Comparison of ENCODE assay signal across 9 cellular contexts in genomic region chr4:98203406-98204235, GRCh38. TPM values are rescaled to one million over a fixed set of nuclear protein-coding genes. Genes with fewer than 3 reads are reported as not detected.
DNase-seq lines count a peak whose midpoint lies in the region; ATAC-seq, FAIRE-seq and TF ChIP-seq lines count a peak whose summit lies in the region.
"Had no signal": no experiment of that assay in that cellular context is flagged by ENCODE, and none has a peak within 500 bp of the region (broad histone marks: within the 10 kb centered on the region; RNA-seq: fewer than 3 reads in every experiment).

No MANE protein-coding gene starts in this region.

- no peak for TF ChIP-seq CTCF in activated B cell treated with CpG ODN at 0.5 μM for 24 hours (IDR thresholded peaks at IDR 0.05)
- no peak for TF ChIP-seq CTCF in HepG2 (CRISPR knock-in tag; IDR thresholded peaks at IDR 0.05)

- H3K9me3 Mint-ChIP-seq in activated B cell treated with CpG ODN at 0.5 μM for 24 hours, result peaks cover 8% of the 10 kb centered on the region

- no peaks in the 10 kb centered on the region for H3K79me2 ChIP-seq in HepG2 (ENCODE audit: insufficient read depth, low read length)

- TF ChIP-seq EP300 in HepG2 (IDR thresholded peaks at IDR 0.05; ENCODE audit: low read depth in 2 of 2, low read length in 2 of 2) (no peak), HepG2 (CRISPR knock-in tag; IDR thresholded peaks at IDR 0.05; ENCODE audit: borderline replicate concordance) (no peak)

- TF ChIP-seq RAD21 in HepG2 (CRISPR knock-in tag; IDR thresholded peaks at IDR 0.05), result no peak

- peaks cover 2% of the 10 kb centered on the region for H3K36me3 Mint-ChIP-seq in activated B cell treated with CpG ODN at 0.5 μM for 24 hours (ENCODE audit: low read depth)

- TF ChIP-seq POLR2A in GM12891 (IDR thresholded peaks at IDR 0.05; ENCODE audit: low read depth, low read length) (no peak; the same call in 1 of the 2 replicates), HepG2 (IDR thresholded peaks at IDR 0.05; ENCODE audit: insufficient read depth in 1 of 2, low read depth in 2 of 2, low read length in 2 of 2) (no peak)

- no peaks in the 10 kb centered on the region for H3K36me3 ChIP-seq in HepG2 (replicated peaks in 1 of 2; ENCODE audit: control insufficient read depth in 1 of 2, insufficient read depth in 2 of 2, low read length in 2 of 2)
- H3K36me3 ChIP-seq: Peyer's patch had no signal

- H4K20me1 ChIP-seq in HepG2 (ENCODE audit: insufficient read depth, low read length), result no peaks in the 10 kb centered on the region

- no peak overlapping the region for H3K9ac ChIP-seq in HepG2 (ENCODE audit: insufficient read depth, low read depth, low read length)

- no peaks in the 10 kb centered on the region for H3K4me1 ChIP-seq in HepG2 (ENCODE audit: insufficient read depth, low read length)
- H3K4me1 ChIP-seq: Peyer's patch had no signal

- H2AFZ ChIP-seq in HepG2 (ENCODE audit: low read length), result no peak overlapping the region

- BruUV-seq in HepG2 (replicated peaks; lab: Mats Ljungman, UMichigan), result no TSS peak

- no peaks in the 10 kb centered on the region for H3K27me3 ChIP-seq in HepG2 (ENCODE audit: control insufficient read depth in 1 of 2, insufficient read depth in 2 of 2, low read length in 2 of 2)
- H3K27me3 ChIP-seq: Peyer's patch had no signal

- FAIRE-seq in GM12891 (lab: Jason Lieb, UNC) (peak; percentile 81), HepG2 (lab: Jason Lieb, UNC) (no peak)

- H3K4me3 ChIP-seq in HepG2 (replicated peaks in 1 of 3; ENCODE audit: insufficient read depth in 1 of 3, low read depth in 2 of 3, low read length in 3 of 3), result no peak overlapping the region
- H3K4me3 ChIP-seq: Peyer's patch had no signal

- H3K9me3 ChIP-seq in HepG2 (ENCODE audit: low read length), result peaks cover 6% of the 10 kb centered on the region; the same call in 1 of the 2 replicates
- H3K9me3 ChIP-seq: Peyer's patch had no signal

- POLR2A ChIA-PET in activated B cell treated with CpG ODN at 0.5 μM for 24 hours (lab: Charles Lee) (interaction anchor here (0.8 to 3.2 kb wide), 10 partner anchors 17 to 792 kb away, joined by 3 to 61 read pairs (median 6); partner anchors contain the start of genes EIF4E, METAP1, RAP1GDS1 and STPG2), HepG2 (lab: Yijun Ruan, JAX) (no interaction called here)

- ATAC-seq in GM19467 (IDR thresholded peaks at IDR 0.05; ENCODE audit: unreplicated experiment) (peak; percentile 82), HG03196 (IDR thresholded peaks at IDR 0.05; ENCODE audit: unreplicated experiment) (peak; percentile 78), activated B cell treated with CpG ODN at 0.5 μM for 24 hours (ENCODE audit: low read depth) (peak; percentile 82), HepG2 (no peak)

- CTCF ChIA-PET in activated B cell treated with CpG ODN at 0.5 μM for 24 hours (lab: Charles Lee), result interaction anchor here (0.8 to 1.3 kb wide), 4 partner anchors 52 to 853 kb away, joined by 3 to 5 read pairs (median 4); partner anchors contain the start of genes RAP1GDS1 and STPG2
- CTCF ChIA-PET in HepG2 (lab: Yijun Ruan, JAX; ENCODE audit: low intra/inter-chr PET ratio, low total read pairs), result no interaction called here

- H3K27me3 Mint-ChIP-seq in activated B cell treated with CpG ODN at 0.5 μM for 24 hours, result no peaks in the 10 kb centered on the region

- peaks cover 37% of the 10 kb centered on the region for H3K4me1 Mint-ChIP-seq in activated B cell treated with CpG ODN at 0.5 μM for 24 hours

- H3K4me3 Mint-ChIP-seq in activated B cell treated with CpG ODN at 0.5 μM for 24 hours, result peak overlapping the region; percentile 62

- intact Hi-C loops in activated B cell treated with CpG ODN at 0.5 μM for 24 hours (cut with micrococcal nuclease), result loop anchor here (1.0 to 5.0 kb wide), 8 partner anchors 58 to 1744 kb away; partner anchors contain the start of genes DNAJB14, EIF4E, METAP1 and RAP1GDS1
- intact Hi-C loops in HepG2 (cut with micrococcal nuclease; ENCODE audit: unreplicated experiment), result no loop called here

- no peak overlapping the region for H3K4me2 ChIP-seq in HepG2 (ENCODE audit: low read depth, low read length)

- peak; percentile 35 for DNase-seq in GM12891 (ENCODE audit: insufficient read length, low spot score)
- no peak for DNase-seq in activated B cell treated with CpG ODN at 0.5 μM for 24 hours
- no peak for DNase-seq in stimulated activated CD4-positive, alpha-beta T cell treated with anti-CD3 and anti-CD28 coated beads, Interleukin-15, amount 100 ng/mL, for 24 hours
- no peak for DNase-seq in HepG2 (ENCODE audit: low spot score)
- no peak for DNase-seq in NCI-H2081 treated with DMSO at 0.1 percent for 48 hours (lab: John Stamatoyannopoulos, UW)
- DNase-seq in SHP77 (lab: John Stamatoyannopoulos, UW), result no peak

- in situ Hi-C loops in HepG2 (cut with HindIII; ENCODE audit: extremely low pct_ligation_motif_present, low pct_unique_long_range_greater_than_20kb), result no loop called here

- 37% methylated on average over 8 of the region's 8 CpGs for WGBS in HepG2 (ENCODE audit: low lambda C conversion rate)

- no peak overlapping the region for H3K27ac ChIP-seq in HepG2 (ENCODE audit: extremely low read length, insufficient read depth, low read length)

- peak overlapping the region; percentile 86 for H3K27ac Mint-ChIP-seq in activated B cell treated with CpG ODN at 0.5 μM for 24 hours

TF ChIP-seq in GM12891, 5 proteins besides CTCF, POLR2A, EP300 and RAD21:
- TF ChIP-seq POU2F2 (IDR thresholded peaks at IDR 0.05; ENCODE audit: low read depth, low read length) (no peak), PAX5 (IDR thresholded peaks at IDR 0.05; ENCODE audit: insufficient read depth, low read length, severe bottlenecking) (no peak), TAF1 (IDR thresholded peaks at IDR 0.05; ENCODE audit: low read depth, low read length) (no peak), SPI1 (IDR thresholded peaks at IDR 0.05; ENCODE audit: low read depth, low read length) (no peak), POLR2AphosphoS5 (IDR thresholded peaks at IDR 0.05; ENCODE audit: low read depth, low read length) (no peak)

TF ChIP-seq in HepG2, 621 proteins besides CTCF, POLR2A, EP300 and RAD21 (continues in another document):
- TF ChIP-seq ZKSCAN8 (CRISPR knock-in tag; IDR thresholded peaks at IDR 0.05; ENCODE audit: borderline replicate concordance), result no peak
- no peak for TF ChIP-seq ESRRA (CRISPR knock-in tag; IDR thresholded peaks at IDR 0.05; ENCODE audit: low read depth)
- no peak for TF ChIP-seq BRF2 (CRISPR knock-in tag; IDR thresholded peaks at IDR 0.05)
- no peak for TF ChIP-seq CBFB (CRISPR knock-in tag; IDR thresholded peaks at IDR 0.05)
- TF ChIP-seq GPN1 (CRISPR knock-in tag; IDR thresholded peaks at IDR 0.05; ENCODE audit: borderline replicate concordance), result no peak
- TF ChIP-seq JUND (CRISPR knock-in tag; IDR thresholded peaks at IDR 0.05), result no peak
- no peak for TF ChIP-seq POLR2G (IDR thresholded peaks at IDR 0.05; ENCODE audit: low read depth, low read length)

RNA-seq across cellular contexts. Expression of gene RAP1GDS1, which starts 57.6 kb away (rescaled TPM):
- 9.9 TPM for polyA plus RNA-seq in GM12891 (2012; ENCODE audit: low read depth, missing spikeins)
- total RNA-seq in activated B cell treated with CpG ODN at 0.5 μM for 24 hours (51.6 and 54.6 TPM in 2 replicates), HepG2 (2016; rRNA removed; fragmentation: Illumina TruSeq; extraction: Trizol) (42.5 and 48.2 TPM in 2 replicates)
- total RNA-seq in HepG2 (2016; cell fraction: cytosol; rRNA removed; fragmentation: Illumina TruSeq; extraction: Trizol; ENCODE audit: low read depth), result 14.8 and 15.4 TPM in 2 replicates
- 38.1 and 49.7 TPM in 2 replicates for total RNA-seq in HepG2 (2016; cell fraction: insoluble cytoplasmic fraction; rRNA removed; fragmentation: Illumina TruSeq; extraction: Trizol)
- 33.5 and 37.6 TPM in 2 replicates for total RNA-seq in HepG2 (2016; cell fraction: membrane; rRNA removed; fragmentation: Illumina TruSeq; extraction: Trizol)
- 38.3 and 42.0 TPM in 2 replicates for total RNA-seq in HepG2 (2016; cell fraction: nucleus; rRNA removed; fragmentation: Illumina TruSeq; extraction: Trizol)
- polyA plus RNA-seq in HepG2 (2011; rRNA removed), result 12.8 and 19.3 TPM in 2 replicates
- polyA plus RNA-seq in HepG2 (2011; cell fraction: cytosol; rRNA removed), result 8.7 and 10.9 TPM in 2 replicates
- polyA plus RNA-seq in HepG2 (2011; cell fraction: nucleus; rRNA removed), result 8.9 and 10.3 TPM in 2 replicates
- polyA plus RNA-seq in HepG2 (2012), result 18.1 and 19.5 TPM in 2 replicates
- polyA plus RNA-seq in HepG2 (2016; cell fraction: cytosol; fragmentation: Illumina TruSeq; extraction: Trizol; ENCODE audit: low read depth), result 13.2 and 14.3 TPM in 2 replicates
- 36.9 and 37.3 TPM in 2 replicates for polyA plus RNA-seq in HepG2 (2016; cell fraction: insoluble cytoplasmic fraction; fragmentation: Illumina TruSeq; extraction: Trizol; ENCODE audit: low read depth)
- 19.4 and 19.5 TPM in 2 replicates for polyA plus RNA-seq in HepG2 (2016; cell fraction: membrane; fragmentation: Illumina TruSeq; extraction: Trizol; ENCODE audit: low read depth)
- 17.3 and 18.6 TPM in 2 replicates for polyA plus RNA-seq in HepG2 (2016; cell fraction: nucleus; fragmentation: Illumina TruSeq; extraction: Trizol; ENCODE audit: insufficient read depth, low read depth)
- polyA minus RNA-seq in HepG2 (2011; rRNA and poly(A)+ RNA removed; ENCODE audit: low replicate concordance), result 14.3 and 26.8 TPM in 2 replicates
- polyA minus RNA-seq in HepG2 (2011; cell fraction: cytosol; rRNA and poly(A)+ RNA removed), result 23.0 and 23.5 TPM in 2 replicates
- polyA minus RNA-seq in HepG2 (2011; cell fraction: nucleus; rRNA and poly(A)+ RNA removed), result 54.2 and 60.7 TPM in 2 replicates
